8 cellular contexts compared by ENCODE assay signal in genomic region chr10:27745719-27746363, GRCh38. TPM values are rescaled to one million over a fixed set of nuclear protein-coding genes. Genes with fewer than 3 reads are reported as not detected.
DNase-seq lines count a peak whose midpoint lies in the region; ATAC-seq and TF ChIP-seq lines count a peak whose summit lies in the region.

MKX (minus strand) TSS chr10:27745819; CDS start chr10:27743415, 2,404 bp downstream.

- H3K9ac ChIP-seq in SK-N-SH (no peak within 1 kb of the TSS), Karpas-422 (ENCODE audit: low read length) (no peak within 1 kb of the TSS)

- H3K9me3 Mint-ChIP-seq in activated CD8-positive, alpha-beta T cell treated with anti-CD3 and anti-CD28 coated beads, Interleukin-2, amount 10 ng/mL, durations not matched to agents 7 days and 5 days (ENCODE audit: insufficient read depth): no peaks in the 10 kb centered on the region

- peak within 1 kb of the TSS; percentile 59 for H3K4me3 Mint-ChIP-seq in activated CD8-positive, alpha-beta T cell treated with anti-CD3 and anti-CD28 coated beads, Interleukin-2, amount 10 ng/mL, durations not matched to agents 7 days and 5 days

- H3K4me1 ChIP-seq in SK-N-SH (ENCODE audit: control insufficient read depth in 1 of 2, insufficient read depth in 2 of 2, low read depth in 1 of 2, low read length in 1 of 2): no peaks in the 10 kb centered on the region
- no peaks in the 10 kb centered on the region for H3K4me1 ChIP-seq in Karpas-422 (ENCODE audit: low read length)

- H3F3A ChIP-seq in SK-N-SH (replicated peaks; ENCODE audit: insufficient read depth): no peaks in the 10 kb centered on the region

- peaks cover 43% of the 10 kb centered on the region for H3K4me1 Mint-ChIP-seq in activated CD8-positive, alpha-beta T cell treated with anti-CD3 and anti-CD28 coated beads, Interleukin-2, amount 10 ng/mL, durations not matched to agents 7 days and 5 days (ENCODE audit: low read depth)

- H2AFZ ChIP-seq in SK-N-SH (ENCODE audit: low read depth): no peak within 1 kb of the TSS
- no peak within 1 kb of the TSS for H2AFZ ChIP-seq in Karpas-422 (ENCODE audit: low read length)

- WGBS in SK-N-SH (ENCODE audit: low lambda C conversion rate): 5% methylated on average over 22 of the region's 72 CpGs

- H3K27me3 ChIP-seq in SK-N-SH (ENCODE audit: insufficient read depth) (peaks cover 73% of the 10 kb centered on the region), Karpas-422 (ENCODE audit: low read length) (no peaks in the 10 kb centered on the region)

- H3K27ac ChIP-seq in SK-N-SH (ENCODE audit: low read depth in 2 of 2, low read length in 1 of 2) (no peak within 1 kb of the TSS), Karpas-422 (ENCODE audit: low read length) (no peak within 1 kb of the TSS)

- CTCF ChIA-PET in SK-N-SH (lab: Yijun Ruan, JAX): no interaction called here
- CTCF ChIA-PET in activated CD8-positive, alpha-beta T cell treated with anti-CD3 and anti-CD28 coated beads, Interleukin-2, amount 10 ng/mL, durations not matched to agents 7 days and 5 days (lab: Charles Lee): interaction anchor here (0.8 to 1.5 kb wide), 4 partner anchors 9 to 647 kb away, joined by 3 to 5 read pairs (median 4); no protein-coding TSS in a partner anchor

- 0 out of 2 replicates have a peak within 1 kb of the TSS, but pooled peaks have one; percentile 78 for H3K4me2 ChIP-seq in SK-N-SH
- no peak within 1 kb of the TSS for H3K4me2 ChIP-seq in Karpas-422 (ENCODE audit: low read depth, low read length, poor library complexity, severe bottlenecking)

- POLR2A ChIA-PET in SK-N-SH (lab: Yijun Ruan, JAX): no interaction called here
- POLR2A ChIA-PET in activated CD8-positive, alpha-beta T cell treated with anti-CD3 and anti-CD28 coated beads, Interleukin-2, amount 10 ng/mL, durations not matched to agents 7 days and 5 days (lab: Charles Lee): no interaction called here

- H3K36me3 ChIP-seq in SK-N-SH (replicated peaks in 1 of 2; ENCODE audit: control insufficient read depth in 1 of 2, insufficient read depth in 2 of 2, low read length in 1 of 2) (no peaks in the 10 kb centered on the region), Karpas-422 (ENCODE audit: insufficient read depth, low read length) (no peaks in the 10 kb centered on the region)

- no peak for TF ChIP-seq EP300 in SK-N-SH (IDR thresholded peaks at IDR 0.05; ENCODE audit: borderline replicate concordance in 1 of 2, low read depth in 1 of 2, low read length in 1 of 2)

- DNase-seq in SK-N-SH: peak; percentile 31
- DNase-seq in activated CD8-positive, alpha-beta T cell treated with anti-CD3 and anti-CD28 coated beads, Interleukin-2, amount 10 ng/mL, durations not matched to agents 7 days and 5 days: peak; percentile 31
- DNase-seq in fibroblast of peridontal ligament (ENCODE audit: extremely low read depth): peak; percentile 87
- peak; percentile 9 for DNase-seq in occipital lobe (lab: John Stamatoyannopoulos, UW)
- no peak for DNase-seq in Karpas-422

- H3K9me2 ChIP-seq in SK-N-SH (no peaks in the 10 kb centered on the region), Karpas-422 (replicated peaks; ENCODE audit: insufficient read depth, low read length) (no peaks in the 10 kb centered on the region)

- TF ChIP-seq RAD21 in SK-N-SH (IDR thresholded peaks at IDR 0.05; ENCODE audit: low read length): no peak

- H3K27ac Mint-ChIP-seq in activated CD8-positive, alpha-beta T cell treated with anti-CD3 and anti-CD28 coated beads, Interleukin-2, amount 10 ng/mL, durations not matched to agents 7 days and 5 days: peak within 1 kb of the TSS; percentile 54

- peaks cover 62% of the 10 kb centered on the region for H3K27me3 Mint-ChIP-seq in activated CD8-positive, alpha-beta T cell treated with anti-CD3 and anti-CD28 coated beads, Interleukin-2, amount 10 ng/mL, durations not matched to agents 7 days and 5 days (ENCODE audit: low read depth)

- ATAC-seq in SK-N-SH treated with all-trans-retinoic acid at 6 μM for 48 hours: no peak
- ATAC-seq in activated CD8-positive, alpha-beta T cell treated with anti-CD3 and anti-CD28 coated beads, Interleukin-2, amount 10 ng/mL, durations not matched to agents 7 days and 5 days: no peak
- ATAC-seq in HG02973 (IDR thresholded peaks at IDR 0.05; ENCODE audit: unreplicated experiment): no peak
- no peak for ATAC-seq in HG02870 (IDR thresholded peaks at IDR 0.05; ENCODE audit: unreplicated experiment)

- peaks cover 2% of the 10 kb centered on the region for H3K36me3 Mint-ChIP-seq in activated CD8-positive, alpha-beta T cell treated with anti-CD3 and anti-CD28 coated beads, Interleukin-2, amount 10 ng/mL, durations not matched to agents 7 days and 5 days (ENCODE audit: low read depth)

- H3K79me2 ChIP-seq in SK-N-SH (ENCODE audit: insufficient read depth) (no peaks in the 10 kb centered on the region), Karpas-422 (ENCODE audit: low read length) (no peaks in the 10 kb centered on the region)

- no peaks in the 10 kb centered on the region for H4K20me1 ChIP-seq in SK-N-SH (ENCODE audit: insufficient read depth)
- no peaks in the 10 kb centered on the region for H4K20me1 ChIP-seq in Karpas-422 (ENCODE audit: insufficient read depth, low read depth, low read length)

- no peak within 1 kb of the TSS for H3K4me3 ChIP-seq in SK-N-SH (ENCODE audit: low read depth in 2 of 2, low read length in 1 of 2)
- H3K4me3 ChIP-seq in Karpas-422 (ENCODE audit: low read length): no peak within 1 kb of the TSS

- no peak for TF ChIP-seq CTCF in SK-N-SH (IDR thresholded peaks at IDR 0.05)

- H3K9me3 ChIP-seq in SK-N-SH (no peaks in the 10 kb centered on the region), Karpas-422 (ENCODE audit: low read length) (no peaks in the 10 kb centered on the region; the same call in 1 of the 2 replicates)

TF ChIP-seq in SK-N-SH, 30 proteins besides CTCF, POLR2A, EP300 and RAD21:
- TF ChIP-seq EZH2phosphoT487 (IDR thresholded peaks at IDR 0.05; ENCODE audit: borderline replicate concordance, low read depth) (peak; percentile 59; the same call in 1 of the 2 replicates), MAX (IDR thresholded peaks at IDR 0.05; ENCODE audit: low read depth) (no peak)

TF ChIP-seq in SK-N-SH treated with all-trans-retinoic acid at 6 μM for 48 hours, 23 proteins besides CTCF, POLR2A, EP300 and RAD21 (continues in another document):
- TF ChIP-seq TSHZ2 (CRISPR knock-in tag; IDR thresholded peaks at IDR 0.05) (no peak), ARNTL (CRISPR knock-in tag; IDR thresholded peaks at IDR 0.05; ENCODE audit: borderline replicate concordance, low read depth) (no peak), SNAI2 (CRISPR knock-in tag; IDR thresholded peaks at IDR 0.05) (no peak), POU6F1 (CRISPR knock-in tag; IDR thresholded peaks at IDR 0.05; ENCODE audit: borderline replicate concordance, low read depth) (no peak), BACH2 (CRISPR knock-in tag; IDR thresholded peaks at IDR 0.05; ENCODE audit: borderline replicate concordance) (no peak), ZC3H10 (CRISPR knock-in tag; IDR thresholded peaks at IDR 0.05) (no peak), ISL1 (CRISPR knock-in tag; IDR thresholded peaks at IDR 0.05) (no peak), ZNF8 (CRISPR knock-in tag; IDR thresholded peaks at IDR 0.05) (no peak), GLIS3 (CRISPR knock-in tag; IDR thresholded peaks at IDR 0.05) (no peak), TOX (CRISPR knock-in tag; IDR thresholded peaks at IDR 0.05; ENCODE audit: borderline replicate concordance) (no peak)

RNA-seq across cellular contexts. Expression of gene MKX, which starts in this region (rescaled TPM):
- not detected in 2 replicates for polyA plus RNA-seq in SK-N-SH (2012; rRNA removed)
- not detected in 2 replicates for polyA plus RNA-seq in SK-N-SH (2012; cell fraction: cytosol; rRNA removed)
- polyA plus RNA-seq in SK-N-SH (2012; cell fraction: nucleus; rRNA removed): not detected in 2 replicates
- total RNA-seq in activated CD8-positive, alpha-beta T cell treated with anti-CD3 and anti-CD28 coated beads, Interleukin-2, amount 10 ng/mL, durations not matched to agents 7 days and 5 days: not detected
- total RNA-seq in occipital lobe: 0.94 TPM
- total RNA-seq in Karpas-422 (2014; rRNA removed; shearing (Covaris generic); ENCODE audit: low replicate concordance): not detected in 2 replicates

Comparison
In these comparisons a context has a peak if more than half of its experiments do, and no peak if none do; other contexts are left out.
1. Peak in DNase-seq and H3K4me2 ChIP-seq in SK-N-SH; RNA of the gene not detected or under 1 TPM.
2. Peak in DNase-seq in activated CD8-positive, alpha-beta T cell treated with anti-CD3 and anti-CD28 coated beads, Interleukin-2, amount 10 ng/mL, durations not matched to agents 7 days and 5 days; RNA of the gene not detected or under 1 TPM.
3. Peak in DNase-seq in occipital lobe; RNA of the gene not detected or under 1 TPM.